ENCODE assay signal across 8 cellular contexts in genomic region chr17:42673885-42674754, GRCh38. TPM values are rescaled to one million over a fixed set of nuclear protein-coding genes. Genes with fewer than 3 reads are reported as not detected.
DNase-seq lines count a peak whose midpoint lies in the region; ATAC-seq and TF ChIP-seq lines count a peak whose summit lies in the region.

No MANE protein-coding gene starts in this region.

- DNase-seq in SIG-M5 treated with dmso at 0.1 percent for 504 hours (lab: John Stamatoyannopoulos, UW; ENCODE audit: unreplicated experiment) (peak; percentile 43), SIG-M5 (lab: John Stamatoyannopoulos, UW) (no peak), NCI-H1694 treated with DMSO at 0.1 percent for 48 hours (lab: John Stamatoyannopoulos, UW) (peak; percentile 36), cerebellar cortex (ENCODE audit: low spot score) (peak; percentile 43), right lobe of liver (no peak), NCI-H748 (lab: John Stamatoyannopoulos, UW; ENCODE audit: unreplicated experiment) (no peak)
- no peak for DNase-seq in activated CD4-positive, alpha-beta T cell treated with anti-CD3 and anti-CD28 coated beads, Interleukin-2, amount 50 U/mL, for 4 hours

- H3K27ac ChIP-seq in right lobe of liver (peak overlapping the region in 1 of 3 donors; percentile 61), urinary bladder (ENCODE audit: low read depth) (peak overlapping the region; percentile 59)

- no peaks in the 10 kb centered on the region for H3K9me3 ChIP-seq in right lobe of liver

- TF ChIP-seq CTCF in right lobe of liver (IDR thresholded peaks at IDR 0.05) = peak; percentile 15 to 36 (median 28)

- TF ChIP-seq POLR2A in right lobe of liver (IDR thresholded peaks at IDR 0.05) = no peak

- intact Hi-C loops in right lobe of liver (cut with DNase I) = no loop called here

- peaks cover 0 to 32% (median 6%) of the 10 kb centered on the region in 4 donors for H3K4me1 ChIP-seq in right lobe of liver
- peaks cover 1% of the 10 kb centered on the region for H3K4me1 ChIP-seq in urinary bladder (ENCODE audit: insufficient read depth)

- WGBS in right lobe of liver (ENCODE audit: insufficient coverage, low coverage, low lambda C conversion rate, missing lambda C conversion rate) = no CpG with 5 or more reads among the region's 32 CpGs
- 17% methylated on average over 32 of the region's 32 CpGs for WGBS in urinary bladder

- H3K27me3 ChIP-seq in right lobe of liver = no peaks in the 10 kb centered on the region

- H3K4me3 ChIP-seq in right lobe of liver (peak overlapping the region in 2 of 3 donors; percentile 97), urinary bladder (ENCODE audit: low read depth, low read length) (peak overlapping the region; percentile 89)

- H3K36me3 ChIP-seq in right lobe of liver (peaks cover 0 to 38% (median 11%) of the 10 kb centered on the region in 4 donors), urinary bladder (ENCODE audit: insufficient read depth) (peaks cover 3% of the 10 kb centered on the region)

- no peak for ATAC-seq in right lobe of liver

RNA-seq across cellular contexts. Expression of gene PLEKHH3, which starts 2.7 kb away (rescaled TPM):
- 10 to 100 TPM in 5 of 6 experiments, 1 to 10 TPM in 1; 8.1 to 23.7 (median 11.2) TPM for total RNA-seq in right lobe of liver
- 15.7 TPM for total RNA-seq in urinary bladder
- polyA plus RNA-seq in urinary bladder = 46.0 TPM

RNA-seq across cellular contexts. Expression of gene CCR10, which starts 7.5 kb away (rescaled TPM):
- total RNA-seq in right lobe of liver (under 1 TPM in 3 of 6 experiments, not detected in 3; 0.21 to 0.34 (median 0.31) TPM), urinary bladder (1.6 TPM)
- 3.6 TPM for polyA plus RNA-seq in urinary bladder

RNA-seq across cellular contexts. Expression of gene CNTNAP1, which starts 8.2 kb away (rescaled TPM):
- total RNA-seq in right lobe of liver (1 to 10 TPM in 1 of 6 experiments, under 1 TPM in 5; 0.42 to 1.8 (median 0.56) TPM), urinary bladder (14.6 TPM)
- polyA plus RNA-seq in urinary bladder = 20.1 TPM

RNA-seq across cellular contexts. Expression of gene TUBG2, which starts 15.0 kb away (rescaled TPM):
- total RNA-seq in right lobe of liver = 10 to 100 TPM in 1 of 6 experiments, 1 to 10 TPM in 5; 6.8 to 10.7 (median 7.5) TPM
- 17.3 TPM for total RNA-seq in urinary bladder
- polyA plus RNA-seq in urinary bladder = 38.4 TPM

Comparison
In these comparisons a context has a peak if more than half of its experiments do, and no peak if none do; other contexts are left out.
1. DNase-seq: peak in SIG-M5 treated with dmso at 0.1 percent for 504 hours (single experiment), NCI-H1694 treated with DMSO at 0.1 percent for 48 hours (single experiment) and cerebellar cortex (single experiment); none in SIG-M5 (single experiment), right lobe of liver (0 of 3), activated CD4-positive, alpha-beta T cell treated with anti-CD3 and anti-CD28 coated beads, Interleukin-2, amount 50 U/mL, for 4 hours (0 of 2) and NCI-H748 (single experiment).